In genomic region chr7:40105879-40106473, GRCh38 we compare ENCODE assay signal across 2 cellular contexts.
TF ChIP-seq lines count a peak whose summit lies in the region.

No MANE protein-coding gene starts in this region.

TF ChIP-seq in K562, 482 proteins besides CTCF, POLR2A, EP300 and RAD21:
- TF ChIP-seq ATF3 (IDR thresholded peaks at IDR 0.05) (peak; percentile 44), ATF3 (CRISPR knock-in tag; conservative IDR thresholded peaks at IDR 0.05) (no peak), NR1H2 (CRISPR knock-in tag; IDR thresholded peaks at IDR 0.05) (no peak)

TF ChIP-seq in HepG2, 621 proteins besides CTCF, POLR2A, EP300 and RAD21:
- TF ChIP-seq CEBPB (IDR thresholded peaks at IDR 0.05; ENCODE audit: borderline replicate concordance, low read depth, low read length) (0 out of 2 replicates have a peak, but pooled peaks have one; percentile 2), NCOA1 (CRISPR knock-in tag; IDR thresholded peaks at IDR 0.05) (no peak)
